In the genomic region with DNA sequence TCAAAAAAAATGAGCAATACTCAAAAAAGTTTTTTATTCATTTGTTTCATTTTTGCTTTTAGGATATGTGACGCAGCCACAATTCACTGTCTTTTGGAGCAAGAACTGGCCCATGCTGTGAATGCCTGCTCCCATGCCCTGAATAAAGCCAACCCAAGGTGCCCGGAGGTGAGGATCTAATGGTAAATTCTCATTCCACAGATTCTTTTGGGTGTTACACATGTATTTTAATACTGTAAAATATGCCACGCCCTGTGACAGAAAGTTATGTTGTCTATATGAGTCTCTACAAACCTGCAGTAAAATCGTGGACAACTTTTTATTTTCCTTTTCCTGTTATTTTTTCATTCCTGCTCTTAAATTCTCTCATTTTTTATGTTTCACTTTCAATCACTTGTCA, we compare ENCODE assay signal across 26 cellular contexts.
"Had no signal": no experiment of that assay in that cellular context is flagged by ENCODE, and none has a peak within 500 bp of the region (broad histone marks: within the 10 kb centered on the region; RNA-seq: fewer than 3 reads in every experiment).

No MANE protein-coding gene starts in this region.

- H3K27ac ChIP-seq: VCaP had no signal

- ATAC-seq: activated T-cell treated with anti-CD3 and anti-CD28 coated beads, Interleukin-2, amount 50 U/mL, for 4 hours; T-cell had no signal

- DNase-seq: activated CD4-positive, alpha-beta memory T cell treated with anti-CD3 and anti-CD28 coated beads for 36 hours; activated CD4-positive, alpha-beta T cell treated with anti-CD3 and anti-CD28 coated beads, Interleukin-2, amount 10 ng/mL, durations not matched to agents 7 days and 5 days; activated CD4-positive, CD25-positive, alpha-beta regulatory T cell; activated CD8-positive, alpha-beta memory T cell treated with anti-CD3 and anti-CD28 coated beads for 24 hours; activated gamma-delta T cell; activated naive CD4-positive, alpha-beta T cell treated with anti-CD3 and anti-CD28 coated beads, Interleukin-2, amount 10 ng/mL, durations not matched to agents 7 days and 5 days; activated naive CD8-positive, alpha-beta T cell treated with anti-CD3 and anti-CD28 coated beads for 36 hours; activated T-cell treated with anti-CD3 and anti-CD28 coated beads, Interleukin-2, amount 50 U/mL, for 4 hours; aorta; central memory CD4-positive, alpha-beta T cell; Kasumi-1; KBM-7; MV-4-11; NCI-H1092 treated with DMSO at 0.1 percent for 48 hours; NCI-H1417 treated with DMSO at 0.1 percent for 48 hours; NCI-H1694; NCI-H2029; NCI-H345; NCI-H510A; NCI-H69; SIG-M5; T-cell; T-helper 2 cell had no signal

- FAIRE-seq: bronchial epithelial cell, RCC 7860 had no signal
